21 cellular contexts compared by ENCODE assay signal in the genomic region with DNA sequence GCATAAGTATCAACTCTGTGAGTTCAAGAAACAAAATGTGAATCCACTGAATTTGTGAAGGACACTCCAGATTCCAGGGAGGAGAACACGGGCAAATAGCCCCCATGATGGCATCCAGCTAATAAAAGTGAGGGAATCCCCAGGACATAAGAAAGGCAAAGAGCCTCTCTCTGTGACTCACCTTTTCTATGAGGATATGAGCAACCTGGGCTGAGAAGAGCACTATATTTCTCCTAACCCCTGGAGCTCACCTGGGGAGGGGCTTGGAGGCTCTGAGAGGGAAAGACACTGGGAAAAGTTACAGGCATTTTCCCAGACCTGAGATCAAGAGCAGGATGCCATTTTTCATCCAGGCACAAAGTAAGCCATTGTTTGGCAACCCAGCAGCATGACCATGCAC.
DNase-seq lines count a peak whose midpoint lies in the region; ATAC-seq and TF ChIP-seq lines count a peak whose summit lies in the region.
"Had no signal": no experiment of that assay in that cellular context is flagged by ENCODE, and none has a peak within 500 bp of the region (broad histone marks: within the 10 kb centered on the region; RNA-seq: fewer than 3 reads in every experiment).

No MANE protein-coding gene starts in this region.

- H3K27me3 Mint-ChIP-seq in progenitor cell of endocrine pancreas, result no peaks in the 10 kb centered on the region
- H3K27me3 Mint-ChIP-seq: CD4-positive, alpha-beta T cell had no signal

- no peaks in the 10 kb centered on the region for H3K9me3 ChIP-seq in mammary epithelial cell (replicated peaks; ENCODE audit: insufficient read depth, low read length)
- H3K9me3 ChIP-seq in breast epithelium, result no peaks in the 10 kb centered on the region
- no peaks in the 10 kb centered on the region for H3K9me3 ChIP-seq in RWPE2 (ENCODE audit: severe bottlenecking)
- H3K9me3 ChIP-seq: A549 had no signal

- H3K4me1 ChIP-seq in mammary epithelial cell (ENCODE audit: insufficient read depth, low read length) (no peaks in the 10 kb centered on the region), breast epithelium (no peaks in the 10 kb centered on the region), RWPE2 (ENCODE audit: insufficient read depth, poor library complexity, severe bottlenecking) (no peaks in the 10 kb centered on the region)
- H3K4me1 ChIP-seq: A549 had no signal

- peak; percentile 70; the same call in 2 of the 3 replicates for ATAC-seq in RWPE2 (ENCODE audit: low read depth)
- no peak for ATAC-seq in HG03139 (IDR thresholded peaks at IDR 0.05; ENCODE audit: unreplicated experiment)
- ATAC-seq in GM21526 (IDR thresholded peaks at IDR 0.05; ENCODE audit: low FRiP score, unreplicated experiment), result no peak
- ATAC-seq: A549, K562 had no signal

- TF ChIP-seq CTCF in mammary epithelial cell (conservative IDR thresholded peaks at IDR 0.05 in 1 of 2, IDR thresholded peaks at IDR 0.05 in 1 of 2; ENCODE audit: extremely low read depth in 1 of 2, insufficient read depth in 1 of 2, low read depth in 1 of 2, low read length in 2 of 2), result no peak
- TF ChIP-seq CTCF in breast epithelium (IDR thresholded peaks at IDR 0.05), result no peak
- TF ChIP-seq CTCF in RWPE2 (IDR thresholded peaks at IDR 0.05; ENCODE audit: poor library complexity, severe bottlenecking), result no peak
- no peak for TF ChIP-seq CTCF in epithelial cell of esophagus (IDR thresholded peaks at IDR 0.05; ENCODE audit: insufficient read depth, low read depth, low read length, missing control alignments)
- no peak for TF ChIP-seq CTCF in progenitor cell of endocrine pancreas (IDR thresholded peaks at IDR 0.05; ENCODE audit: unreplicated experiment)
- TF ChIP-seq CTCF in GM10248 (IDR thresholded peaks at IDR 0.05; ENCODE audit: control extremely low read depth, extremely low read depth, low read depth, missing control alignments), result no peak

- H3K4me2 ChIP-seq in mammary epithelial cell (ENCODE audit: insufficient read depth, low read depth, low read length), result no peak overlapping the region
- H3K4me2 ChIP-seq: A549 had no signal

- CTCF ChIA-PET in mammary epithelial cell (lab: Charles Lee; ENCODE audit: low non-redundant PET) (no interaction called here), GM10248 (lab: Yijun Ruan, JAX) (interaction anchor here (1.1 kb wide), 1 partner anchor 199 kb away, joined by 3 read pairs; no protein-coding TSS in a partner anchor)

- no peaks in the 10 kb centered on the region for H4K20me1 ChIP-seq in mammary epithelial cell (ENCODE audit: insufficient read depth, low read length)

- H3K4me3 ChIP-seq in mammary epithelial cell (replicated peaks in 1 of 3; ENCODE audit: insufficient read depth in 1 of 3, low read depth in 2 of 3, low read length in 3 of 3) (no peak overlapping the region), breast epithelium (no peak overlapping the region), RWPE2 (ENCODE audit: severe bottlenecking) (no peak overlapping the region), epithelial cell of esophagus (ENCODE audit: low read length) (no peak overlapping the region)
- H3K4me3 ChIP-seq: A549, GM23248, K562 had no signal

- H3K36me3 ChIP-seq in mammary epithelial cell (ENCODE audit: insufficient read depth, low read length) (no peaks in the 10 kb centered on the region), breast epithelium (no peaks in the 10 kb centered on the region), RWPE2 (ENCODE audit: low read depth) (no peaks in the 10 kb centered on the region)

- no peaks in the 10 kb centered on the region for H3K79me2 ChIP-seq in mammary epithelial cell (ENCODE audit: insufficient read depth, low read length)

- no peak for TF ChIP-seq POLR2A in breast epithelium (IDR thresholded peaks at IDR 0.05)

- H3K36me3 Mint-ChIP-seq in progenitor cell of endocrine pancreas (ENCODE audit: insufficient read depth), result no peaks in the 10 kb centered on the region

- no peak overlapping the region for H3K4me3 Mint-ChIP-seq in progenitor cell of endocrine pancreas (ENCODE audit: low read depth)
- H3K4me3 Mint-ChIP-seq: CD4-positive, alpha-beta T cell had no signal

- H2AFZ ChIP-seq in mammary epithelial cell (ENCODE audit: low read depth, low read length), result no peak overlapping the region
- H2AFZ ChIP-seq: GM23248 had no signal

- POLR2A ChIA-PET in GM10248 (lab: Yijun Ruan, JAX), result no interaction called here

- H3K27me3 ChIP-seq in mammary epithelial cell (ENCODE audit: insufficient read depth, low read length), result no peaks in the 10 kb centered on the region
- no peaks in the 10 kb centered on the region for H3K27me3 ChIP-seq in breast epithelium
- no peaks in the 10 kb centered on the region for H3K27me3 ChIP-seq in RWPE2 (ENCODE audit: insufficient read depth, poor library complexity, severe bottlenecking)

- dilution Hi-C loops in mammary epithelial cell (cut with HindIII; ENCODE audit: low sequenced_read_pairs), result no loop called here

- no peaks in the 10 kb centered on the region for H3K9me3 Mint-ChIP-seq in progenitor cell of endocrine pancreas (ENCODE audit: low read depth)

- no TSS peak for BruUV-seq in mammary epithelial cell (replicated peaks; lab: Mats Ljungman, UMichigan)

- peak overlapping the region; percentile 60 for H3K27ac Mint-ChIP-seq in progenitor cell of endocrine pancreas
- H3K27ac Mint-ChIP-seq: CD4-positive, alpha-beta T cell had no signal

- H3K4me1 Mint-ChIP-seq in progenitor cell of endocrine pancreas (ENCODE audit: low read depth), result no peaks in the 10 kb centered on the region

- whole genome bisulfite sequencing in mammary epithelial cell (ENCODE audit: low coverage, missing lambda C conversion rate), result 54% methylated on average over 1 of the region's 1 CpG

- H3K27ac ChIP-seq in mammary epithelial cell (ENCODE audit: insufficient read depth, low read depth, low read length), result no peak overlapping the region
- H3K27ac ChIP-seq in breast epithelium, result no peak overlapping the region
- no peak overlapping the region for H3K27ac ChIP-seq in RWPE2 (ENCODE audit: poor library complexity, severe bottlenecking)
- H3K27ac ChIP-seq: 22Rv1, A549, C4-2B, GM23248, HL-60 had no signal

- in situ Hi-C loops in mammary epithelial cell (cut with MboI; ENCODE audit: low sequenced_read_pairs in 2 of 2), result loop anchor here in 1 of 2 donors (10.0 kb wide), 1 partner anchor 193 kb away; no protein-coding TSS in a partner anchor

- DNase-seq in mammary epithelial cell (peak; percentile 14), breast epithelium (ENCODE audit: low spot score in 2 of 2) (no peak), RWPE2 (ENCODE audit: low spot score) (no peak), epithelial cell of esophagus (ENCODE audit: low read depth) (peak; percentile 49), progenitor cell of endocrine pancreas (ENCODE audit: low spot score, unreplicated experiment) (no peak), GM10248 (ENCODE audit: extremely low spot score) (no peak)
- DNase-seq: AML-193; CD4-positive, alpha-beta T cell; DMS153; DMS79; GDM1; GM23248; HCEC 1CT; IMR-90 had no signal

- intact Hi-C loops in mammary epithelial cell (cut with micrococcal nuclease), result loop anchor here (5.0 kb wide), 2 partner anchors 650 to 860 kb away; no protein-coding TSS in a partner anchor
- intact Hi-C loops in breast epithelium (cut with DNase I; ENCODE audit: low total_unique reads), result no loop called here

- H3K9ac ChIP-seq in mammary epithelial cell (ENCODE audit: insufficient read depth, low read length), result no peak overlapping the region
- H3K9ac ChIP-seq: GM23248 had no signal

Comparison
In these comparisons a context has a peak if more than half of its experiments do, and no peak if none do; other contexts are left out.
1. DNase-seq: peak in mammary epithelial cell (single experiment) and epithelial cell of esophagus (single experiment); none in breast epithelium (0 of 2), RWPE2 (single experiment), progenitor cell of endocrine pancreas (single experiment) and GM10248 (single experiment).